In the genomic region with DNA sequence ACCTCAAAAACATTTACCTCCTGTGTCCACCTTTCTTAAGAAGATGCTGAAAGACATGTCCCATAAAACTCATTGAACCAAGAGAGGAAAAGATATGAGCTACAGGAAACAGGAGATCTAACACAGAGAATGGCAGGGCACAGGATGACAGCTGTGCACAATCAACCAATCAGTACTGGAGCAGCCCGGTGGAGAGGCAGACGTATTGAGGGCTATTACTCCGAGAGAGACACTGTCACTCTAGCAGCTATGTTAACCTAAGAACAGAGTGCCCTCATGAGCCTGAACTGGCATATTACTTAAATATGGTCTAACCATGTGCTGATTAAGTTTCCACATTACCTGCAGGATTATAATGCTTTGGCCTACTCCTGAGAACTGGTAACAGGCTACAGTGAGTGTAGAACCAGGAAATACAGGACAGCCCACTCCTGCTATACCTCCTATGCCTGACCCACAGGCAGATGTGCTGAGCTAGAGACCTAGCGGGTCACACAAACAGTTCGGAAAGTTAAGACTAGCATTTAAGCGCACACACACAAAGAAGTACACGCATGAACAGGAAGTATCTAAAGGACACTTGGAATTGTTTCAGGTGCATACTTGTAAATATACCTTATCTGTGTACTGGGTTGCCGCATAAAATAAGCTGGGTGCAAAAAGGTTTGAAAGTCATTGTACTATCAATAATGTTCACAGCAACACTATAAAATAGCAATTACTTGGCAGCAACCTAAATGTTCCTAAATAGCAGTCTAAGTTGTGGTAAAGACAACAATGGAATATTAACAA, we compare ENCODE assay signal across 18 cellular contexts. TPM values are rescaled to one million over a fixed set of nuclear protein-coding genes. Genes with fewer than 3 reads are reported as not detected.
A peak's percentile ranks its signal among the peaks of the same experiment; 100 is the strongest.
DNase-seq lines count a peak whose midpoint lies in the region; ATAC-seq, FAIRE-seq and TF ChIP-seq lines count a peak whose summit lies in the region.
"Had no signal": no experiment of that assay in that cellular context is flagged by ENCODE, and none has a peak within 500 bp of the region (broad histone marks: within the 10 kb centered on the region; RNA-seq: fewer than 3 reads in every experiment).

No MANE protein-coding gene starts in this region.

- intact Hi-C loops in activated CD4-positive, alpha-beta T cell treated with anti-CD3 and anti-CD28 coated beads for 36 hours (cut with DNase I, micrococcal nuclease), result no loop called here

- CTCF ChIA-PET in activated CD4-positive, alpha-beta T cell treated with anti-CD3 and anti-CD28 coated beads for 36 hours (lab: Charles Lee), result interaction anchor here (0.9 to 4.6 kb wide), 4 partner anchors 17 to 237 kb away, joined by 3 to 26 read pairs (median 12); no protein-coding TSS in a partner anchor
- CTCF ChIA-PET in activated CD4-positive, alpha-beta T cell treated with anti-CD3 and anti-CD28 coated beads, Interleukin-2, amount 10 ng/mL, durations not matched to agents 7 days and 5 days (lab: Charles Lee), result interaction anchor here (0.6 to 1.0 kb wide), 5 partner anchors 18 to 515 kb away, joined by 3 to 7 read pairs (median 3); no protein-coding TSS in a partner anchor

- H3K4me1 Mint-ChIP-seq in activated CD4-positive, alpha-beta T cell treated with anti-CD3 and anti-CD28 coated beads for 36 hours, result peaks cover 33% of the 10 kb centered on the region
- peaks cover 19% of the 10 kb centered on the region for H3K4me1 Mint-ChIP-seq in activated CD4-positive, alpha-beta T cell treated with anti-CD3 and anti-CD28 coated beads, Interleukin-2, amount 10 ng/mL, durations not matched to agents 7 days and 5 days
- peaks cover 13% of the 10 kb centered on the region for H3K4me1 Mint-ChIP-seq in activated naive CD8-positive, alpha-beta T cell treated with anti-CD3 and anti-CD28 coated beads for 36 hours
- H3K4me1 Mint-ChIP-seq in nephron progenitor cell, result peaks cover 21% of the 10 kb centered on the region
- H3K4me1 Mint-ChIP-seq: activated B cell treated with CpG ODN at 0.5 μM for 24 hours; stimulated activated memory B cell treated with anti-CD40 and anti-IgM and Interleukin-4, amounts not matched to agents 10 μg/mL and 1 μg/mL and 100 μg/mL, for 72 hours had no signal

- H3K27ac Mint-ChIP-seq in activated CD4-positive, alpha-beta T cell treated with anti-CD3 and anti-CD28 coated beads for 36 hours, result no peak overlapping the region
- H3K27ac Mint-ChIP-seq in activated CD4-positive, alpha-beta T cell treated with anti-CD3 and anti-CD28 coated beads, Interleukin-2, amount 10 ng/mL, durations not matched to agents 7 days and 5 days, result no peak overlapping the region
- peak overlapping the region; percentile 16 for H3K27ac Mint-ChIP-seq in activated naive CD8-positive, alpha-beta T cell treated with anti-CD3 and anti-CD28 coated beads for 36 hours
- peak overlapping the region; percentile 29 for H3K27ac Mint-ChIP-seq in nephron progenitor cell
- H3K27ac Mint-ChIP-seq: stimulated activated memory B cell treated with anti-CD40 and anti-IgM and Interleukin-4, amounts not matched to agents 10 μg/mL and 1 μg/mL and 100 μg/mL, for 72 hours; type B pancreatic cell had no signal

- no peak for DNase-seq in activated CD4-positive, alpha-beta T cell treated with anti-CD3 and anti-CD28 coated beads for 36 hours
- no peak for DNase-seq in activated CD4-positive, alpha-beta T cell treated with anti-CD3 and anti-CD28 coated beads, Interleukin-2, amount 10 ng/mL, durations not matched to agents 7 days and 5 days
- DNase-seq in GM12892 (ENCODE audit: insufficient read length) (no peak), nephron progenitor cell (no peak), NCI-H748 treated with DMSO at 0.1 percent for 48 hours (lab: John Stamatoyannopoulos, UW) (no peak), NCI-H2196 treated with DMSO at 0.1 percent for 48 hours (lab: John Stamatoyannopoulos, UW; ENCODE audit: unreplicated experiment) (no peak), NCI-H446 (lab: John Stamatoyannopoulos, UW) (no peak)
- no peak for DNase-seq in activated naive CD8-positive, alpha-beta T cell treated with anti-CD3 and anti-CD28 coated beads for 36 hours
- DNase-seq: activated B cell treated with CpG ODN at 0.5 μM for 24 hours; activated CD8-positive, alpha-beta memory T cell treated with anti-CD3 and anti-CD28 coated beads, Interleukin-2, amount 50 U/mL, for 4 hours; DMS79; mesendoderm; MG63; NCI-H2081 treated with DMSO at 0.1 percent for 48 hours; OCI-M1 had no signal

- no peak overlapping the region for H3K4me3 Mint-ChIP-seq in activated CD4-positive, alpha-beta T cell treated with anti-CD3 and anti-CD28 coated beads for 36 hours
- no peak overlapping the region for H3K4me3 Mint-ChIP-seq in activated CD4-positive, alpha-beta T cell treated with anti-CD3 and anti-CD28 coated beads, Interleukin-2, amount 10 ng/mL, durations not matched to agents 7 days and 5 days
- no peak overlapping the region for H3K4me3 Mint-ChIP-seq in activated naive CD8-positive, alpha-beta T cell treated with anti-CD3 and anti-CD28 coated beads for 36 hours
- no peak overlapping the region for H3K4me3 Mint-ChIP-seq in nephron progenitor cell
- H3K4me3 Mint-ChIP-seq: activated B cell treated with CpG ODN at 0.5 μM for 24 hours; stimulated activated memory B cell treated with anti-CD40 and anti-IgM and Interleukin-4, amounts not matched to agents 10 μg/mL and 1 μg/mL and 100 μg/mL, for 72 hours; type B pancreatic cell had no signal

- peak; percentile 14 for FAIRE-seq in GM12892 (lab: Jason Lieb, UNC)

- H3K9me3 Mint-ChIP-seq in activated CD4-positive, alpha-beta T cell treated with anti-CD3 and anti-CD28 coated beads for 36 hours (ENCODE audit: low read depth), result no peaks in the 10 kb centered on the region
- no peaks in the 10 kb centered on the region for H3K9me3 Mint-ChIP-seq in activated CD4-positive, alpha-beta T cell treated with anti-CD3 and anti-CD28 coated beads, Interleukin-2, amount 10 ng/mL, durations not matched to agents 7 days and 5 days
- no peaks in the 10 kb centered on the region for H3K9me3 Mint-ChIP-seq in activated naive CD8-positive, alpha-beta T cell treated with anti-CD3 and anti-CD28 coated beads for 36 hours
- no peaks in the 10 kb centered on the region for H3K9me3 Mint-ChIP-seq in nephron progenitor cell
- H3K9me3 Mint-ChIP-seq: activated B cell treated with CpG ODN at 0.5 μM for 24 hours; stimulated activated memory B cell treated with anti-CD40 and anti-IgM and Interleukin-4, amounts not matched to agents 10 μg/mL and 1 μg/mL and 100 μg/mL, for 72 hours; type B pancreatic cell had no signal

- TF ChIP-seq CTCF in nephron progenitor cell (IDR thresholded peaks at IDR 0.05), result no peak

- ATAC-seq in activated CD4-positive, alpha-beta T cell treated with anti-CD3 and anti-CD28 coated beads for 36 hours, result peak; percentile 33
- ATAC-seq: gastroesophageal sphincter; stimulated activated memory B cell treated with anti-CD40 and anti-IgM and Interleukin-4, amounts not matched to agents 10 μg/mL and 1 μg/mL and 100 μg/mL, for 72 hours had no signal

- no peaks in the 10 kb centered on the region for H3K27me3 Mint-ChIP-seq in activated CD4-positive, alpha-beta T cell treated with anti-CD3 and anti-CD28 coated beads for 36 hours
- no peaks in the 10 kb centered on the region for H3K27me3 Mint-ChIP-seq in activated CD4-positive, alpha-beta T cell treated with anti-CD3 and anti-CD28 coated beads, Interleukin-2, amount 10 ng/mL, durations not matched to agents 7 days and 5 days
- H3K27me3 Mint-ChIP-seq in activated naive CD8-positive, alpha-beta T cell treated with anti-CD3 and anti-CD28 coated beads for 36 hours, result no peaks in the 10 kb centered on the region
- no peaks in the 10 kb centered on the region for H3K27me3 Mint-ChIP-seq in nephron progenitor cell (ENCODE audit: low read depth, poor library complexity)
- H3K27me3 Mint-ChIP-seq: activated B cell treated with CpG ODN at 0.5 μM for 24 hours; stimulated activated memory B cell treated with anti-CD40 and anti-IgM and Interleukin-4, amounts not matched to agents 10 μg/mL and 1 μg/mL and 100 μg/mL, for 72 hours; type B pancreatic cell had no signal

- POLR2A ChIA-PET in activated CD4-positive, alpha-beta T cell treated with anti-CD3 and anti-CD28 coated beads for 36 hours (lab: Charles Lee), result no interaction called here
- POLR2A ChIA-PET in activated CD4-positive, alpha-beta T cell treated with anti-CD3 and anti-CD28 coated beads, Interleukin-2, amount 10 ng/mL, durations not matched to agents 7 days and 5 days (lab: Charles Lee), result interaction anchor here (0.5 kb wide), 1 partner anchor 8 kb away, joined by 3 read pairs; no protein-coding TSS in a partner anchor

- peak; percentile 43; the same call in 1 of the 2 replicates for TF ChIP-seq POLR2A in GM12892 (IDR thresholded peaks at IDR 0.05; ENCODE audit: low read depth, low read length)

- H3K36me3 Mint-ChIP-seq in activated CD4-positive, alpha-beta T cell treated with anti-CD3 and anti-CD28 coated beads for 36 hours (ENCODE audit: low read depth), result peaks cover 37% of the 10 kb centered on the region
- peaks cover 45% of the 10 kb centered on the region for H3K36me3 Mint-ChIP-seq in activated CD4-positive, alpha-beta T cell treated with anti-CD3 and anti-CD28 coated beads, Interleukin-2, amount 10 ng/mL, durations not matched to agents 7 days and 5 days (ENCODE audit: low read depth)
- peaks cover 20% of the 10 kb centered on the region for H3K36me3 Mint-ChIP-seq in activated naive CD8-positive, alpha-beta T cell treated with anti-CD3 and anti-CD28 coated beads for 36 hours
- peaks cover 46% of the 10 kb centered on the region for H3K36me3 Mint-ChIP-seq in nephron progenitor cell (ENCODE audit: low read depth)

RNA-seq across cellular contexts. Expression of gene GPCPD1, which starts 59.9 kb away (rescaled TPM):
- 10 to 100 TPM; 18.5 to 26.0 TPM for total RNA-seq in activated CD4-positive, alpha-beta T cell treated with anti-CD3 and anti-CD28 coated beads for 36 hours
- total RNA-seq in activated CD4-positive, alpha-beta T cell treated with anti-CD3 and anti-CD28 coated beads, Interleukin-2, amount 10 ng/mL, durations not matched to agents 7 days and 5 days, result 10 to 100 TPM; 26.1 to 33.0 TPM
- 35.6 TPM for polyA plus RNA-seq in GM12892 (2012; ENCODE audit: missing spikeins)
- total RNA-seq in activated naive CD8-positive, alpha-beta T cell treated with anti-CD3 and anti-CD28 coated beads for 36 hours, result 10 to 100 TPM; 23.7 to 24.3 TPM

Comparison
In these comparisons a context has a peak if more than half of its experiments do, and no peak if none do; other contexts are left out.
1. H3K27ac Mint-ChIP-seq: peak in activated naive CD8-positive, alpha-beta T cell treated with anti-CD3 and anti-CD28 coated beads for 36 hours (single experiment) and nephron progenitor cell (single experiment); none in activated CD4-positive, alpha-beta T cell treated with anti-CD3 and anti-CD28 coated beads for 36 hours (single experiment) and activated CD4-positive, alpha-beta T cell treated with anti-CD3 and anti-CD28 coated beads, Interleukin-2, amount 10 ng/mL, durations not matched to agents 7 days and 5 days (single experiment).